17 cellular contexts compared by ENCODE assay signal in the genomic region with DNA sequence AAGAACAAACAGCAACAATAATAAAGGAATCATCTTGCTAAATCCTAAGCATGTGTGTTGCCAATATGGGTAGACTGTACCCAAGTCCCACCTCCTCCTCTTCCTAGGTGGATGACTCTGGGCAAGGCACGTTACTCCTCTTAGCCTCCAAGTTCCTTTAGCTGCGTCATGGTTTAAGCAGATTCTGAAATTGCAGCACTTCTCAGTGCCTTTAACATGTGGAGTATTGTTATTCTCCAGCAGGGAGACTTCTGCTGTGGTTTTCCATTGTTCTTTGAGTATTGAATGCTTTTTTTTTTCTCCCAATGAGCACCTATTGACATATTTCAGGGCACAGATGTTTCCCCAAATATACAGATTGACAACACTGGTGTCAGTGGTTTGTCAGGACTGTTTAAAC. TPM values are rescaled to one million over a fixed set of nuclear protein-coding genes. Genes with fewer than 3 reads are reported as not detected.
"Had no signal": no experiment of that assay in that cellular context is flagged by ENCODE, and none has a peak within 500 bp of the region (broad histone marks: within the 10 kb centered on the region; RNA-seq: fewer than 3 reads in every experiment).

No MANE protein-coding gene starts in this region.

- H3K36me3 ChIP-seq: neural progenitor cell, ovary, tibial nerve had no signal

- H3K4me3 ChIP-seq: body of pancreas, neural progenitor cell, ovary, tibial nerve had no signal

- H2AFZ ChIP-seq: neural progenitor cell had no signal

- H3K9ac ChIP-seq: neural progenitor cell had no signal

- H3K9me3 ChIP-seq: body of pancreas, ovary, tibial nerve had no signal

- DNase-seq: activated CD4-positive, alpha-beta memory T cell treated with anti-CD3 and anti-CD28 coated beads, Interleukin-2, amount 10 ng/mL, durations not matched to agents 7 days and 5 days; activated CD4-positive, alpha-beta T cell treated with anti-CD3 and anti-CD28 coated beads for 4 hours; activated effector memory CD4-positive, alpha-beta T cell treated with anti-CD3 and anti-CD28 coated beads, Interleukin-2, amount 50 U/mL, for 16 hours; activated T-cell treated with anti-CD3 and anti-CD28 coated beads, Interleukin-2, amount 50 U/mL, for 4 hours; body of pancreas; caudate nucleus; effector CD8-positive, alpha-beta T cell; naive B cell; ovary; stimulated activated CD4-positive, alpha-beta T cell treated with anti-CD3 and anti-CD28 coated beads, Interleukin-1b, Interleukin-23, amount 100 ng/mL, for 48 hours; T-helper 17 cell had no signal

- H3K27ac ChIP-seq: body of pancreas, neural progenitor cell, ovary had no signal

- H3K27me3 ChIP-seq: body of pancreas, neural progenitor cell, ovary, tibial nerve had no signal

- FAIRE-seq: colon, islet of Langerhans had no signal

- ATAC-seq: activated naive CD4-positive, alpha-beta T cell treated with anti-CD3 and anti-CD28 coated beads, Interleukin-2, amount 50 U/mL, for 72 hours; activated T-cell treated with anti-CD3 and anti-CD28 coated beads, Interleukin-2, amount 50 U/mL, for 4 hours; body of pancreas; left lobe of liver; T-helper 17 cell had no signal

- H3K4me2 ChIP-seq: neural progenitor cell had no signal

RNA-seq across cellular contexts. Expression of a gene that starts 15.5 kb away (rescaled TPM):
- total RNA-seq: activated CD4-positive, alpha-beta memory T cell treated with anti-CD3 and anti-CD28 coated beads, Interleukin-2, amount 10 ng/mL, durations not matched to agents 7 days and 5 days; activated naive CD4-positive, alpha-beta T cell treated with anti-CD3 and anti-CD28 coated beads, Interleukin-2, amount 50 U/mL, for 72 hours had no signal
